Comparison of ENCODE assay signal across 21 cellular contexts in genomic region chr6:117423754-117424153, GRCh38. TPM values are rescaled to one million over a fixed set of nuclear protein-coding genes. Genes with fewer than 3 reads are reported as not detected.
A peak's percentile ranks its signal among the peaks of the same experiment; 100 is the strongest.
DNase-seq lines count a peak whose midpoint lies in the region; ATAC-seq and TF ChIP-seq lines count a peak whose summit lies in the region.
"Had no signal": no experiment of that assay in that cellular context is flagged by ENCODE, and none has a peak within 500 bp of the region (broad histone marks: within the 10 kb centered on the region; RNA-seq: fewer than 3 reads in every experiment).

No MANE protein-coding gene starts in this region.

- no peak for TF ChIP-seq EP300 in gastroesophageal sphincter (IDR thresholded peaks at IDR 0.05)

- TF ChIP-seq POLR2A in NB4 (IDR thresholded peaks at IDR 0.05; ENCODE audit: extremely low read depth, insufficient read length) (no peak), gastroesophageal sphincter (IDR thresholded peaks at IDR 0.05) (no peak)

- no peaks in the 10 kb centered on the region for H3K36me3 ChIP-seq in osteoblast (ENCODE audit: insufficient read depth, low read length)
- no peaks in the 10 kb centered on the region for H3K36me3 ChIP-seq in gastroesophageal sphincter
- H3K36me3 ChIP-seq: HAP-1, SJCRH30 had no signal

- H3K4me3 ChIP-seq in NB4 (ENCODE audit: low read depth, low read length) (no peak overlapping the region), right cardiac atrium (ENCODE audit: low read length) (no peak overlapping the region), osteoblast (ENCODE audit: insufficient read depth, low read length) (no peak overlapping the region), gastroesophageal sphincter (no peak overlapping the region)
- H3K4me3 ChIP-seq: HAP-1, SJCRH30 had no signal

- no peaks in the 10 kb centered on the region for H4K20me1 ChIP-seq in osteoblast (ENCODE audit: insufficient read depth, low read length)

- no peaks in the 10 kb centered on the region for H3K9me3 ChIP-seq in right cardiac atrium (ENCODE audit: control insufficient read depth, low read length)
- no peaks in the 10 kb centered on the region for H3K9me3 ChIP-seq in osteoblast (ENCODE audit: low read depth, low read length)
- H3K9me3 ChIP-seq in gastroesophageal sphincter = no peaks in the 10 kb centered on the region
- H3K9me3 ChIP-seq: HAP-1, SJCRH30 had no signal

- peak; percentile 93 for DNase-seq in G401 (ENCODE audit: low spot score)
- DNase-seq in NB4 (ENCODE audit: low read depth) = peak; percentile 14
- peak in 1 of 3 donors; percentile 13 for DNase-seq in right cardiac atrium
- no peak for DNase-seq in osteoblast (ENCODE audit: insufficient read length, low spot score, missing footprints)
- no peak for DNase-seq in kidney tubule cell (ENCODE audit: low spot score)
- DNase-seq: ACHN, AML-193, DMS53, MM.1S, NCI-H1417 treated with DMSO at 0.1 percent for 48 hours, NCI-H2029, NCI-H2171, NCI-H446, NCI-H748 treated with DMSO at 0.1 percent for 48 hours, RPMI8226, SJCRH30 had no signal

- peak overlapping the region; percentile 63 for H2AFZ ChIP-seq in osteoblast (ENCODE audit: low read length)

- H3K4me1 ChIP-seq in right cardiac atrium (ENCODE audit: control insufficient read depth, insufficient read depth, low read length) = no peaks in the 10 kb centered on the region
- H3K4me1 ChIP-seq in osteoblast (ENCODE audit: insufficient read depth, low read length) = peaks cover 14% of the 10 kb centered on the region
- no peaks in the 10 kb centered on the region for H3K4me1 ChIP-seq in gastroesophageal sphincter

- TF ChIP-seq CTCF in NB4 (IDR thresholded peaks at IDR 0.05; ENCODE audit: low read depth, low read length) (no peak), osteoblast (IDR thresholded peaks at IDR 0.05; ENCODE audit: extremely low read depth, low read depth, low read length) (no peak), gastroesophageal sphincter (IDR thresholded peaks at IDR 0.05) (no peak)

- in situ Hi-C loops in G401 (cut with HindIII; ENCODE audit: low sequenced_read_pairs) = no loop called here

- WGBS in right cardiac atrium = 47% methylated on average over 3 of the region's 3 CpGs
- 50 to 85% methylated on average over 1 to 2 of the region's 3 CpGs for WGBS in gastroesophageal sphincter (ENCODE audit: low coverage in 1 of 2), 2 donors

- intact Hi-C loops in right cardiac atrium (cut with DNase I) = no loop called here

- H3K27ac ChIP-seq in right cardiac atrium (ENCODE audit: low read length) (no peak overlapping the region), osteoblast (ENCODE audit: low read depth, low read length) (no peak overlapping the region), gastroesophageal sphincter (no peak overlapping the region)
- H3K27ac ChIP-seq: KMS-11, SJCRH30 had no signal

- H3K4me2 ChIP-seq in osteoblast (ENCODE audit: insufficient read depth, low read length) = peak overlapping the region; percentile 51
- H3K4me2 ChIP-seq: KMS-11 had no signal

- peak; percentile 63 to 91 for ATAC-seq in right cardiac atrium
- ATAC-seq in gastroesophageal sphincter = no peak
- ATAC-seq in GM21515 (IDR thresholded peaks at IDR 0.05; ENCODE audit: unreplicated experiment) = no peak
- no peak for ATAC-seq in HG03135 (IDR thresholded peaks at IDR 0.05; ENCODE audit: unreplicated experiment)

- H3K27me3 ChIP-seq in right cardiac atrium (ENCODE audit: control insufficient read depth, insufficient read depth) = no peaks in the 10 kb centered on the region
- no peaks in the 10 kb centered on the region for H3K27me3 ChIP-seq in osteoblast (ENCODE audit: insufficient read depth, low read length)
- H3K27me3 ChIP-seq in gastroesophageal sphincter = no peaks in the 10 kb centered on the region
- H3K27me3 ChIP-seq: SJCRH30 had no signal

- no peaks in the 10 kb centered on the region for H3K79me2 ChIP-seq in osteoblast (ENCODE audit: insufficient read depth, low read length)

RNA-seq across cellular contexts. Expression of gene ROS1, which starts 2.0 kb away (rescaled TPM):
- total RNA-seq in G401 (2014; rRNA removed; shearing (Covaris generic)) = not detected in 2 replicates
- total RNA-seq in right cardiac atrium (under 1 TPM; 0.03 to 0.14 (median 0.09) TPM), osteoblast (0.59 and 1.4 TPM in 2 replicates), gastroesophageal sphincter (under 1 TPM in 1 of 4 donors, not detected in 3; 0.13 TPM)
- 0.02 TPM for polyA plus RNA-seq in right cardiac atrium

RNA-seq across cellular contexts. Expression of gene DCBLD1, which starts 58.7 kb away (rescaled TPM):
- not detected in 2 replicates for total RNA-seq in G401 (2014; rRNA removed; shearing (Covaris generic))
- total RNA-seq in right cardiac atrium = 1 to 10 TPM; 3.2 to 5.7 (median 4.1) TPM
- 3.8 TPM for polyA plus RNA-seq in right cardiac atrium
- total RNA-seq in osteoblast = 22.1 and 29.7 TPM in 2 replicates
- 10 to 100 TPM in 2 of 4 donors, 1 to 10 TPM in 2; 5.0 to 10.9 (median 8.3) TPM for total RNA-seq in gastroesophageal sphincter

Comparison
In these comparisons a context has a peak if more than half of its experiments do, and no peak if none do; other contexts are left out.
1. DNase-seq: peak in G401 (single experiment) and NB4 (single experiment); none in osteoblast (single experiment) and kidney tubule cell (single experiment).
2. ATAC-seq: peak in right cardiac atrium (2 of 2); none in gastroesophageal sphincter (single experiment), GM21515 (single experiment) and HG03135 (single experiment).